Comparison of ENCODE assay signal across 1 cellular context in the genomic region with DNA sequence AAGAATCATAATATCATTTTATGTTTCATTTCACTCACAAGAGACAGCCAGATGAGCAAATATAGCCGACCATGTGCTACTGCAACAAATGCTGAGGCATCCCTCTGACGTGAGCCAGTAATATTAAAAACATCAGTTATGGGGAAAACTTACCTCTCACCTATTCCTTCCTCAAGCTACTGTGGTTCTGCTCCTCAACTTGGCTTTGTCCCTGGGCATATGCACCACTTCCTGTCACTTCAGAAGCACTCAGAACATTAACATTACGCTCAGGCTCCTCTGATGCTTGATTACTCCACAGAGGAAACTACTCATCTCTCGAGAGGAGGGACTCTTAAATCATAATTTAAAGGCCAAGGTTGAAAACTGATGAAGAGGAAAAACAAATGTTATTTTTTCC.
TF ChIP-seq lines count a peak whose summit lies in the region.

No MANE protein-coding gene starts in this region.

TF ChIP-seq in SK-N-SH treated with all-trans-retinoic acid at 6 μM for 48 hours, 23 proteins besides CTCF, POLR2A, EP300 and RAD21 (continued from another document):
- TF ChIP-seq PATZ1 (CRISPR knock-in tag; IDR thresholded peaks at IDR 0.05; ENCODE audit: borderline replicate concordance) = no peak
- TF ChIP-seq, protein P1, sequence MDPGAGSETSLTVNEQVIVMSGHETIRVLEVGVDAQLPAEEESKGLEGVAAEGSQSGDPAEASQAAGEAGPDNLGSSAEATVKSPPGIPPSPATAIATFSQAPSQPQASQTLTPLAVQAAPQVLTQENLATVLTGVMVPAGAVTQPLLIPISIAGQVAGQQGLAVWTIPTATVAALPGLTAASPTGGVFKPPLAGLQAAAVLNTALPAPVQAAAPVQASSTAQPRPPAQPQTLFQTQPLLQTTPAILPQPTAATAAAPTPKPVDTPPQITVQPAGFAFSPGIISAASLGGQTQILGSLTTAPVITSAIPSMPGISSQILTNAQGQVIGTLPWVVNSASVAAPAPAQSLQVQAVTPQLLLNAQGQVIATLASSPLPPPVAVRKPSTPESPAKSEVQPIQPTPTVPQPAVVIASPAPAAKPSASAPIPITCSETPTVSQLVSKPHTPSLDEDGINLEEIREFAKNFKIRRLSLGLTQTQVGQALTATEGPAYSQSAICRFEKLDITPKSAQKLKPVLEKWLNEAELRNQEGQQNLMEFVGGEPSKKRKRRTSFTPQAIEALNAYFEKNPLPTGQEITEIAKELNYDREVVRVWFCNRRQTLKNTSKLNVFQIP (CRISPR knock-in tag; IDR thresholded peaks at IDR 0.05; ENCODE audit: borderline replicate concordance, low read depth) = no peak
- no peak for TF ChIP-seq CSDC2 (CRISPR knock-in tag; IDR thresholded peaks at IDR 0.05)
- no peak for TF ChIP-seq ISL1 (CRISPR knock-in tag; IDR thresholded peaks at IDR 0.05)
- TF ChIP-seq ESRRG (CRISPR knock-in tag; IDR thresholded peaks at IDR 0.05) = no peak
- no peak for TF ChIP-seq RARB (CRISPR knock-in tag; IDR thresholded peaks at IDR 0.05)
